In the genomic region with DNA sequence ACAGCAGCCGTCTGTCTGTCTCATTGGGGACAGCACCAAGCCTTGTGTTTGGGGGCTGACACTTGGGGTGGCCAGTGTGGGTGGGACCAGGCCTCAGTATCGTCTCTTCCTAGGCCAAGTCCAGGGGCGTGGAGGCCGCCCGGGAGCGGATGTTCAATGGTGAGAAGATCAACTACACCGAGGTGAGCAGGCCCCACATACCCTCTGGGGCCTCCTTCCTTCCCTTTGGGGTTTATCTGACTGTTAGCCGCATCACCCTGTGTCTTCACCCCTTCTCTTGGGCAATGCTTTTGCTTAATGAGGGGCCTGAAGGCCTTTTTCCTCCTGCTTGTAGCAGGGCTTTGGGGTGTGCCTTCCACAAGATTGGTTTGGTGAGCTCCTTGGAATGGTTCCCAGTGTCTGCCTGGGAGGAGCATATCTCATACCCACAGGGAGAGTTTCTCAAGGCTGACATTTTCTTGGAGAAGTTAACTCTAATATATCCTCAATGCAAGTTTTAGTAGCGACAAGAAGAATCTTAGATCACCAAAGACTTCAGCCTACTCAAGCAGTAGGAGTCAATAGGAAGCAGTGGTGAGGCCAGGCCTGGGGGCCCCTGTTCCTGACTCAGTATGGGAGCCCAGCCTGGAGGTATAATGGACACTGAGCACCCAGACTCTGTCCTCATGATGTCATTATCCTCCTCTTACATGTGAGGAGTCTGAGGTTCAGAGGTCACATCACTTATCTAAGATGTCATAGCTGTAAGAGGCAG, we compare ENCODE assay signal across 8 cellular contexts. TPM values are rescaled to one million over a fixed set of nuclear protein-coding genes. Genes with fewer than 3 reads are reported as not detected.
A peak's percentile ranks its signal among the peaks of the same experiment; 100 is the strongest.
DNase-seq lines count a peak whose midpoint lies in the region; ATAC-seq and TF ChIP-seq lines count a peak whose summit lies in the region.
"Had no signal": no experiment of that assay in that cellular context is flagged by ENCODE, and none has a peak within 500 bp of the region (broad histone marks: within the 10 kb centered on the region; RNA-seq: fewer than 3 reads in every experiment).

No MANE protein-coding gene starts in this region.

- H3K27me3 ChIP-seq in GM06990 (replicated peaks; ENCODE audit: control insufficient read depth, insufficient read depth, low read length) (no peaks in the 10 kb centered on the region), PC-3 (ENCODE audit: low read length) (no peaks in the 10 kb centered on the region), gastrocnemius medialis (no peaks in the 10 kb centered on the region)

- peaks cover 21% of the 10 kb centered on the region; the same call in 1 of the 2 replicates for H4K20me1 ChIP-seq in PC-3 (ENCODE audit: low read length)

- CTCF ChIA-PET in PC-3 (lab: Charles Lee), result no interaction called here

- no peak overlapping the region for H3K9ac ChIP-seq in PC-3 (ENCODE audit: low read length)

- no peak overlapping the region for H2AFZ ChIP-seq in PC-3 (ENCODE audit: low read length)

- intact Hi-C loops in PC-3 (cut with micrococcal nuclease), result no loop called here
- intact Hi-C loops in gastrocnemius medialis (cut with DNase I; ENCODE audit: low total_unique reads), result no loop called here

- DNase-seq in GM06990 (ENCODE audit: extremely low read depth, insufficient read length) (no peak), PC-3 (no peak), epidermal melanocyte (ENCODE audit: insufficient read length, low spot score) (peak; percentile 49), gastrocnemius medialis (no peak), NCI-H2029 (lab: John Stamatoyannopoulos, UW) (no peak)
- DNase-seq: activated effector memory CD4-positive, alpha-beta T cell treated with Interleukin-2 at 50 U/mL for 16 hours had no signal

- no TSS peak for BruUV-seq in PC-3 (replicated peaks; lab: Mats Ljungman, UMichigan)

- H3K36me3 ChIP-seq in GM06990 (ENCODE audit: control insufficient read depth, insufficient read depth, low read length) (peaks cover 17% of the 10 kb centered on the region), PC-3 (ENCODE audit: low read depth, low read length) (peaks cover 30% of the 10 kb centered on the region), gastrocnemius medialis (peaks cover 0 to 34% of the 10 kb centered on the region in 2 donors)

- POLR2A ChIA-PET in PC-3 (lab: Charles Lee; ENCODE audit: unreplicated experiment), result no interaction called here

- peak overlapping the region; percentile 96 for H3K4me2 ChIP-seq in PC-3 (ENCODE audit: low read length)

- no peak for TF ChIP-seq CTCF in GM06990 (IDR thresholded peaks at IDR 0.05; ENCODE audit: insufficient read depth, low read length, poor library complexity, severe bottlenecking)
- TF ChIP-seq CTCF in PC-3 (conservative IDR thresholded peaks at IDR 0.05; ENCODE audit: low read depth, low read length), result no peak
- no peak for TF ChIP-seq CTCF in gastrocnemius medialis (IDR thresholded peaks at IDR 0.05 in 4 of 5, conservative IDR thresholded peaks at IDR 0.05 in 1 of 5)

- H3K79me2 ChIP-seq in PC-3 (ENCODE audit: low read length), result peaks cover 54% of the 10 kb centered on the region

- no peak for ATAC-seq in PC-3
- no peak for ATAC-seq in gastrocnemius medialis
- no peak for ATAC-seq in GM21526 (IDR thresholded peaks at IDR 0.05; ENCODE audit: low FRiP score, unreplicated experiment)
- no peak for ATAC-seq in GM18520 (IDR thresholded peaks at IDR 0.05; ENCODE audit: unreplicated experiment)

- in situ Hi-C loops in gastrocnemius medialis (cut with MboI; ENCODE audit: low sequenced_read_pairs in 4 of 4), result no loop called here

- H3K9me3 ChIP-seq in PC-3 (ENCODE audit: low read length) (no peaks in the 10 kb centered on the region), gastrocnemius medialis (no peaks in the 10 kb centered on the region)

- H3K4me1 ChIP-seq in PC-3 (ENCODE audit: insufficient read depth, low read length) (peaks cover 15% of the 10 kb centered on the region), gastrocnemius medialis (peaks cover 52 to 61% of the 10 kb centered on the region in 2 donors)

- peak overlapping the region; percentile 91 for H3K4me3 ChIP-seq in GM06990 (replicated peaks; ENCODE audit: low read depth, low read length)
- H3K4me3 ChIP-seq in PC-3 (ENCODE audit: low read length), result peak overlapping the region; percentile 96
- H3K4me3 ChIP-seq in gastrocnemius medialis, result peak overlapping the region; percentile 7 to 96 (median 72)

- H3K9me2 ChIP-seq in PC-3 (replicated peaks; ENCODE audit: low read length), result no peaks in the 10 kb centered on the region

- no peak for TF ChIP-seq POLR2A in gastrocnemius medialis (IDR thresholded peaks at IDR 0.05)

- H3K27ac ChIP-seq in PC-3 (ENCODE audit: low read length) (no peak overlapping the region), gastrocnemius medialis (peak overlapping the region; percentile 84 to 99 (median 88))

- no peaks in the 10 kb centered on the region for H3F3A ChIP-seq in PC-3 (ENCODE audit: low read length, unreplicated experiment)

RNA-seq across cellular contexts. Expression of gene GPI, which starts 1.9 kb away (rescaled TPM):
- total RNA-seq in PC-3 (2014; rRNA removed) (263 and 319 TPM in 2 replicates), gastrocnemius medialis (100 to 1,000 TPM in 3 of 4 donors, 10 to 100 TPM in 1; 83.2 to 231 (median 173) TPM)

RNA-seq across cellular contexts. Expression of gene PDCD2L, which starts 37.4 kb away (rescaled TPM):
- total RNA-seq in PC-3 (2014; rRNA removed), result 31.5 and 38.4 TPM in 2 replicates
- total RNA-seq in gastrocnemius medialis, result 10 to 100 TPM; 18.1 to 49.8 (median 25.1) TPM
